In the genomic region with DNA sequence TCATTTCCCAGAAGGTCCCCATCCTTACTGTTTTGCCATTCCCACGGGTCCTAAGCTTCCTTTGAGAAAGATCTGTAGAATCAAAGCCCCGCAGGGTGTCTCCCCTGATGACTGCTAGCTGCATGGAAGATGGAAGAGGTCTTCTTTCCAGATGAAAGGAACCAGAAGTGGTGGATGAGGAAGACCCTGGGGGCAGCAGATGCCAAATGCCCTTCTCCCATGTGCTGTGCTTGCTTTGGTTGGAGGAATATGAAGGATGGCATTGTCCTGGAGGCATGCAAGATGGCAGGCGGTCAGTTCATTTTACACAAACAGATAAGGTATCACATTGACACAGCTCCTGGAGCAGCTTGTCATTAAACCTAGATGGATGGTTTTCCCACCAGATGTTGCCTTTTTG, we compare ENCODE assay signal across 33 cellular contexts. TPM values are rescaled to one million over a fixed set of nuclear protein-coding genes. Genes with fewer than 3 reads are reported as not detected.
"Had no signal": no experiment of that assay in that cellular context is flagged by ENCODE, and none has a peak within 500 bp of the region (broad histone marks: within the 10 kb centered on the region; RNA-seq: fewer than 3 reads in every experiment).

No MANE protein-coding gene starts in this region.

- DNase-seq: activated CD4-positive, alpha-beta memory T cell treated with anti-CD3 and anti-CD28 coated beads, Interleukin-2, amount 10 ng/mL, durations not matched to agents 7 days and 5 days; activated CD4-positive, alpha-beta T cell treated with anti-CD3 and anti-CD28 coated beads for 1 hour; activated CD4-positive, alpha-beta T cell treated with anti-CD3 and anti-CD28 coated beads for 4 hours; activated CD4-positive, alpha-beta T cell treated with anti-CD3 and anti-CD28 coated beads, Interleukin-2, amount 10 ng/mL, durations not matched to agents 7 days and 5 days; activated CD4-positive, alpha-beta T cell treated with anti-CD3 and anti-CD28 coated beads, Interleukin-2, amount 50 U/mL, for 4 hours; activated CD8-positive, alpha-beta memory T cell treated with anti-CD3 and anti-CD28 coated beads, Interleukin-2, amount 50 U/mL, for 48 hours; activated effector memory CD4-positive, alpha-beta T cell treated with Interleukin-2 at 50 U/mL for 16 hours; activated gamma-delta T cell treated with Interleukin-2 at 50 U/mL for 16 hours; activated naive CD4-positive, alpha-beta T cell treated with anti-CD3 and anti-CD28 coated beads, Interleukin-2, amount 50 U/mL, for 16 hours; activated naive CD4-positive, alpha-beta T cell treated with Interleukin-2 at 50 U/mL for 16 hours; activated T-cell treated with anti-CD3 and anti-CD28 coated beads for 4 hours; activated T-cell treated with anti-CD3 and anti-CD28 coated beads, Interleukin-2, amount 50 U/mL, for 24 hours; activated T-cell treated with anti-CD3 and anti-CD28 coated beads, Interleukin-2, amount 50 U/mL, for 72 hours; amniotic stem cell; anterior cingulate cortex; brain microvascular endothelial cell; dorsolateral prefrontal cortex; effector memory CD4-positive, alpha-beta T cell; erythroblast; head of caudate nucleus; T-helper 2 cell had no signal

- H3K4me3 Mint-ChIP-seq: activated CD4-positive, alpha-beta memory T cell treated with anti-CD3 and anti-CD28 coated beads, Interleukin-2, amount 10 ng/mL, durations not matched to agents 7 days and 5 days; activated CD4-positive, alpha-beta T cell treated with anti-CD3 and anti-CD28 coated beads, Interleukin-2, amount 10 ng/mL, durations not matched to agents 7 days and 5 days; activated naive CD8-positive, alpha-beta T cell; activated T-cell treated with anti-CD3 and anti-CD28 coated beads, Interleukin-2, amount 50 U/mL, for 24 hours; activated T-cell treated with anti-CD3 and anti-CD28 coated beads, Interleukin-2, amount 50 U/mL, for 72 hours; central memory CD8-positive, alpha-beta T cell; dendritic cell treated with granulocyte-macrophage colony-stimulating factor and Interleukin-4, amounts not matched to agents 40 ng/mL and 50 ng/mL, for 4 days; WTC11 had no signal

- ATAC-seq: activated T-cell treated with anti-CD3 and anti-CD28 coated beads, Interleukin-2, amount 50 U/mL, for 72 hours; WTC11 had no signal

- H3K27ac ChIP-seq: brain microvascular endothelial cell, coronary artery, esophagus muscularis mucosa, VCaP had no signal

- H3K36me3 Mint-ChIP-seq: activated naive CD8-positive, alpha-beta T cell had no signal

- H3K9me3 Mint-ChIP-seq: activated CD4-positive, alpha-beta memory T cell treated with anti-CD3 and anti-CD28 coated beads, Interleukin-2, amount 10 ng/mL, durations not matched to agents 7 days and 5 days; activated CD4-positive, alpha-beta T cell treated with anti-CD3 and anti-CD28 coated beads, Interleukin-2, amount 10 ng/mL, durations not matched to agents 7 days and 5 days; activated T-cell treated with anti-CD3 and anti-CD28 coated beads, Interleukin-2, amount 50 U/mL, for 24 hours; dendritic cell treated with granulocyte-macrophage colony-stimulating factor and Interleukin-4, amounts not matched to agents 40 ng/mL and 50 ng/mL, for 4 days had no signal

- H3K36me3 ChIP-seq: brain microvascular endothelial cell, esophagus muscularis mucosa had no signal

- H3K4me1 Mint-ChIP-seq: activated CD4-positive, alpha-beta memory T cell treated with anti-CD3 and anti-CD28 coated beads, Interleukin-2, amount 10 ng/mL, durations not matched to agents 7 days and 5 days; central memory CD8-positive, alpha-beta T cell had no signal

- H3K27ac Mint-ChIP-seq: activated CD4-positive, alpha-beta memory T cell treated with anti-CD3 and anti-CD28 coated beads, Interleukin-2, amount 10 ng/mL, durations not matched to agents 7 days and 5 days; activated CD4-positive, alpha-beta T cell treated with anti-CD3 and anti-CD28 coated beads, Interleukin-2, amount 10 ng/mL, durations not matched to agents 7 days and 5 days; activated naive CD8-positive, alpha-beta T cell; activated T-cell treated with anti-CD3 and anti-CD28 coated beads, Interleukin-2, amount 50 U/mL, for 24 hours; activated T-cell treated with anti-CD3 and anti-CD28 coated beads, Interleukin-2, amount 50 U/mL, for 72 hours; dendritic cell treated with granulocyte-macrophage colony-stimulating factor and Interleukin-4, amounts not matched to agents 40 ng/mL and 50 ng/mL, for 4 days; WTC11 had no signal

- H3K27me3 Mint-ChIP-seq: dendritic cell treated with granulocyte-macrophage colony-stimulating factor and Interleukin-4, amounts not matched to agents 40 ng/mL and 50 ng/mL, for 4 days had no signal

- H3K4me1 ChIP-seq: esophagus muscularis mucosa had no signal

- H3K4me3 ChIP-seq: coronary artery, esophagus muscularis mucosa had no signal

- H3K27me3 ChIP-seq: brain microvascular endothelial cell, esophagus muscularis mucosa had no signal

RNA-seq across cellular contexts. Expression of gene CER1, which starts 25.8 kb away (rescaled TPM):
- total RNA-seq: activated CD4-positive, alpha-beta memory T cell treated with anti-CD3 and anti-CD28 coated beads, Interleukin-2, amount 10 ng/mL, durations not matched to agents 7 days and 5 days; activated CD4-positive, alpha-beta T cell treated with anti-CD3 and anti-CD28 coated beads, Interleukin-2, amount 10 ng/mL, durations not matched to agents 7 days and 5 days; activated T-cell treated with anti-CD3 and anti-CD28 coated beads, Interleukin-2, amount 50 U/mL, for 72 hours; bronchial epithelial cell; cardiac septum; esophagus muscularis mucosa; frontal cortex; T-helper 1 cell treated with Interleukin-12 subunit alpha and Interleukin-12 subunit beta and Interleukin-4 antibody, amounts not matched to agents 30 ng/mL and 1 ng/mL, for 36 hours had no signal
- polyA plus RNA-seq: adipose tissue had no signal
